In the genomic region with DNA sequence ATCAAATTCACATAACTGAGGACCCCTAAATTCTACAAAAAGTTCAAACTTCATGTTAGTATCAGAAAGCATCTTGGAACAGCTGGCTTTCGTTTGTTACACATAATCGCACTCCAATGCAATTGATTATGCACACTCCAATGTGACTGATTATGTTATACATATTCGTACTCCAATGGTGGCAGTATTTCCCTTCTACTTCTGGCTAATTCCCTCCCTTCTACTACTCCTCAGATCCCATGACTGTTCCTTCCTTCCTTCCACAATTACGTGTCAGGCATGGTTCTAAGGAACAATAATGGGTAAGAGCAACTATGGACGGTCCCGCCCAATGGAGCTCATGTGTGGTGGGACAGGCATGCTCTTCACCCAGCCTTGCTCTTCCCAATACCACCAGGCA, we compare ENCODE assay signal across 14 cellular contexts.
"Had no signal": no experiment of that assay in that cellular context is flagged by ENCODE, and none has a peak within 500 bp of the region (broad histone marks: within the 10 kb centered on the region; RNA-seq: fewer than 3 reads in every experiment).

No MANE protein-coding gene starts in this region.

- H3K4me3 Mint-ChIP-seq: activated naive CD8-positive, alpha-beta T cell treated with anti-CD3 and anti-CD28 coated beads, Interleukin-2, amount 50 U/mL, for 24 hours; neural crest cell; stimulated activated effector memory CD8-positive, alpha-beta T cell treated with anti-CD3 and anti-CD28 coated beads, Interleukin-12 subunit alpha, Interleukin-12 subunit beta, amount 100 ng/mL, for 72 hours had no signal

- H3K4me3 ChIP-seq: ascending aorta, breast epithelium, gastroesophageal sphincter, lung, ovary had no signal

- H3K36me3 Mint-ChIP-seq: stimulated activated effector memory CD8-positive, alpha-beta T cell treated with anti-CD3 and anti-CD28 coated beads, Interleukin-12 subunit alpha, Interleukin-12 subunit beta, amount 100 ng/mL, for 72 hours had no signal

- H3K4me1 Mint-ChIP-seq: activated naive CD8-positive, alpha-beta T cell treated with anti-CD3 and anti-CD28 coated beads, Interleukin-2, amount 50 U/mL, for 24 hours; neural crest cell; stimulated activated effector memory CD8-positive, alpha-beta T cell treated with anti-CD3 and anti-CD28 coated beads, Interleukin-12 subunit alpha, Interleukin-12 subunit beta, amount 100 ng/mL, for 72 hours had no signal

- H3K27me3 ChIP-seq: ascending aorta, breast epithelium, gastroesophageal sphincter, ovary had no signal

- H3K9me3 ChIP-seq: ovary had no signal

- H3K36me3 ChIP-seq: ascending aorta, breast epithelium, gastroesophageal sphincter, ovary had no signal

- H3K27ac ChIP-seq: ascending aorta, breast epithelium, gastroesophageal sphincter, ovary had no signal

- H3K4me1 ChIP-seq: ascending aorta, breast epithelium, gastroesophageal sphincter had no signal

- DNase-seq: activated CD4-positive, alpha-beta T cell treated with anti-CD3 and anti-CD28 coated beads, Interleukin-2, amount 50 U/mL, for 1 hour; activated CD8-positive, alpha-beta memory T cell treated with anti-CD3 and anti-CD28 coated beads for 24 hours; activated naive CD4-positive, alpha-beta T cell treated with Interleukin-2 at 50 U/mL for 16 hours; activated naive CD8-positive, alpha-beta T cell treated with anti-CD3 and anti-CD28 coated beads, Interleukin-2, amount 50 U/mL, for 24 hours; dermis blood vessel endothelial cell; ovary; T-helper 9 cell had no signal

- ATAC-seq: activated CD4-positive, CD25-positive, alpha-beta regulatory T cell treated with anti-CD3 and anti-CD28 coated beads, Interleukin-2, amount 50 U/mL, for 24 hours; activated naive CD8-positive, alpha-beta T cell treated with anti-CD3 and anti-CD28 coated beads, Interleukin-2, amount 50 U/mL, for 24 hours; gastroesophageal sphincter had no signal

- H3K27ac Mint-ChIP-seq: activated naive CD8-positive, alpha-beta T cell treated with anti-CD3 and anti-CD28 coated beads, Interleukin-2, amount 50 U/mL, for 24 hours; stimulated activated effector memory CD8-positive, alpha-beta T cell treated with anti-CD3 and anti-CD28 coated beads, Interleukin-12 subunit alpha, Interleukin-12 subunit beta, amount 100 ng/mL, for 72 hours had no signal
